In the genomic region with DNA sequence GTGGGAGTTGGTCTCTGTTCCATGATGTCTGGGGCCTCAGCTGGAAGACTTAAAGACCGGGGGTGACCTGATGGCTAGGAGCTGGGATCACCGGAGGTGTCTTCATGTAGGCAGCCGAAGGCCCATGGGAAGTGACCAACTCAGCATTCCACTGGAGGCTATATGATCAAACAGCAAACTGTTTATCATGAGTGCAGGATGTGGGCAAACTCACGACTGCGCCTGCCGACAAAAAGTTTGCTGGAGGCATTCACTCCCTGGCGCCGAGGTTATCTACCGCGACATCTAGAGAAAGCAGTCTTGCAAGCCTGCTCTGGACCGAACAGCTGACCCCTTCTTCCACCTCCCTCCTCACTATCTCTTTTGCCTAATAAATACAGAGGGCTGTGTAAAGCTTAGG, we compare ENCODE assay signal across 14 cellular contexts.
DNase-seq lines count a peak whose midpoint lies in the region; ATAC-seq and TF ChIP-seq lines count a peak whose summit lies in the region.
"Had no signal": no experiment of that assay in that cellular context is flagged by ENCODE, and none has a peak within 500 bp of the region (broad histone marks: within the 10 kb centered on the region; RNA-seq: fewer than 3 reads in every experiment).

No MANE protein-coding gene starts in this region.

- H3K36me3 ChIP-seq in KOPT-K1 (ENCODE audit: insufficient read depth, low read length): no peaks in the 10 kb centered on the region
- H3K36me3 ChIP-seq: uterus had no signal

- TF ChIP-seq CTCF in mesothelial cell of epicardium (IDR thresholded peaks at IDR 0.05; ENCODE audit: unreplicated experiment): no peak

- no peaks in the 10 kb centered on the region for H3K9me3 ChIP-seq in KOPT-K1 (ENCODE audit: insufficient read depth, low read length, poor library complexity, severe bottlenecking)
- H3K9me3 ChIP-seq: uterus had no signal

- H3K27ac ChIP-seq in KOPT-K1 (ENCODE audit: low read depth, low read length, poor library complexity, severe bottlenecking): peak overlapping the region; percentile 88
- H3K27ac ChIP-seq: hepatocyte, uterus had no signal

- no peaks in the 10 kb centered on the region for H3K36me3 Mint-ChIP-seq in activated T-cell treated with anti-CD3 and anti-CD28 coated beads, Interleukin-2, amount 50 U/mL, for 4 hours (ENCODE audit: insufficient read depth)
- H3K36me3 Mint-ChIP-seq in activated CD8-positive, alpha-beta T cell treated with anti-CD3 and anti-CD28 coated beads, Interleukin-2, amount 10 ng/mL, durations not matched to agents 7 days and 5 days (ENCODE audit: low read depth): no peaks in the 10 kb centered on the region
- H3K36me3 Mint-ChIP-seq in naive thymus-derived CD8-positive, alpha-beta T cell: no peaks in the 10 kb centered on the region
- H3K36me3 Mint-ChIP-seq in mesothelial cell of epicardium: no peaks in the 10 kb centered on the region

- H3K4me3 Mint-ChIP-seq in activated T-cell treated with anti-CD3 and anti-CD28 coated beads, Interleukin-2, amount 50 U/mL, for 4 hours: peak overlapping the region; percentile 29
- H3K4me3 Mint-ChIP-seq in activated CD8-positive, alpha-beta T cell treated with anti-CD3 and anti-CD28 coated beads, Interleukin-2, amount 10 ng/mL, durations not matched to agents 7 days and 5 days: peak overlapping the region; percentile 20
- peak overlapping the region; percentile 56 to 79 (median 67) for H3K4me3 Mint-ChIP-seq in naive thymus-derived CD8-positive, alpha-beta T cell
- no peak overlapping the region for H3K4me3 Mint-ChIP-seq in mesothelial cell of epicardium

- DNase-seq in activated T-cell treated with anti-CD3 and anti-CD28 coated beads, Interleukin-2, amount 50 U/mL, for 4 hours: no peak
- DNase-seq in activated T-cell treated with anti-CD3 and anti-CD28 coated beads for 4 hours (no peak), NAMALWA (ENCODE audit: low spot score) (no peak), mesothelial cell of epicardium (ENCODE audit: low spot score in 2 of 2, unreplicated experiment in 2 of 2) (no peak)
- peak; percentile 65 for DNase-seq in activated CD8-positive, alpha-beta T cell treated with anti-CD3 and anti-CD28 coated beads, Interleukin-2, amount 10 ng/mL, durations not matched to agents 7 days and 5 days
- peak in 6 of 10 donors; percentile 8 to 58 (median 24) for DNase-seq in naive thymus-derived CD8-positive, alpha-beta T cell
- DNase-seq: HCEC 1CT, Kasumi-1, midbrain, NCI-H1417 treated with DMSO at 0.1 percent for 48 hours, uterus had no signal

- POLR2A ChIA-PET in activated CD8-positive, alpha-beta T cell treated with anti-CD3 and anti-CD28 coated beads, Interleukin-2, amount 10 ng/mL, durations not matched to agents 7 days and 5 days (lab: Charles Lee): interaction anchor here (0.7 kb wide), 1 partner anchor 71 kb away, joined by 3 read pairs; no protein-coding TSS in a partner anchor
- POLR2A ChIA-PET in naive thymus-derived CD8-positive, alpha-beta T cell (lab: Charles Lee): interaction anchor here (1.0 to 2.2 kb wide), 3 partner anchors 12 to 119 kb away, joined by 3 to 5 read pairs (median 3); no protein-coding TSS in a partner anchor

- H3K4me1 Mint-ChIP-seq in activated T-cell treated with anti-CD3 and anti-CD28 coated beads, Interleukin-2, amount 50 U/mL, for 4 hours (ENCODE audit: low read depth): peaks cover 69% of the 10 kb centered on the region
- peaks cover 71% of the 10 kb centered on the region for H3K4me1 Mint-ChIP-seq in activated CD8-positive, alpha-beta T cell treated with anti-CD3 and anti-CD28 coated beads, Interleukin-2, amount 10 ng/mL, durations not matched to agents 7 days and 5 days (ENCODE audit: low read depth)
- H3K4me1 Mint-ChIP-seq in naive thymus-derived CD8-positive, alpha-beta T cell: peaks cover 40 to 67% (median 60%) of the 10 kb centered on the region in 4 donors
- H3K4me1 Mint-ChIP-seq in mesothelial cell of epicardium: peaks cover 10% of the 10 kb centered on the region

- no peaks in the 10 kb centered on the region for H3K27me3 Mint-ChIP-seq in activated T-cell treated with anti-CD3 and anti-CD28 coated beads, Interleukin-2, amount 50 U/mL, for 4 hours (ENCODE audit: low read depth)
- H3K27me3 Mint-ChIP-seq in activated CD8-positive, alpha-beta T cell treated with anti-CD3 and anti-CD28 coated beads, Interleukin-2, amount 10 ng/mL, durations not matched to agents 7 days and 5 days (ENCODE audit: low read depth): no peaks in the 10 kb centered on the region
- no peaks in the 10 kb centered on the region for H3K27me3 Mint-ChIP-seq in naive thymus-derived CD8-positive, alpha-beta T cell
- H3K27me3 Mint-ChIP-seq in mesothelial cell of epicardium (ENCODE audit: low read depth): peaks cover 13% of the 10 kb centered on the region

- CTCF ChIA-PET in activated CD8-positive, alpha-beta T cell treated with anti-CD3 and anti-CD28 coated beads, Interleukin-2, amount 10 ng/mL, durations not matched to agents 7 days and 5 days (lab: Charles Lee): no interaction called here

- peak overlapping the region; percentile 71 for H3K27ac Mint-ChIP-seq in activated CD8-positive, alpha-beta T cell treated with anti-CD3 and anti-CD28 coated beads, Interleukin-2, amount 10 ng/mL, durations not matched to agents 7 days and 5 days
- H3K27ac Mint-ChIP-seq in naive thymus-derived CD8-positive, alpha-beta T cell: peak overlapping the region; percentile 48 to 94 (median 86)
- no peak overlapping the region for H3K27ac Mint-ChIP-seq in mesothelial cell of epicardium

- ATAC-seq in activated T-cell treated with anti-CD3 and anti-CD28 coated beads, Interleukin-2, amount 50 U/mL, for 4 hours: peak in 1 of 2 donors; percentile 23
- ATAC-seq in activated CD8-positive, alpha-beta T cell treated with anti-CD3 and anti-CD28 coated beads, Interleukin-2, amount 10 ng/mL, durations not matched to agents 7 days and 5 days: no peak
- ATAC-seq in naive thymus-derived CD8-positive, alpha-beta T cell: peak; percentile 51 to 53
- no peak for ATAC-seq in esophagus mucosa

- no peaks in the 10 kb centered on the region for H3K9me3 Mint-ChIP-seq in activated T-cell treated with anti-CD3 and anti-CD28 coated beads, Interleukin-2, amount 50 U/mL, for 4 hours
- H3K9me3 Mint-ChIP-seq in activated CD8-positive, alpha-beta T cell treated with anti-CD3 and anti-CD28 coated beads, Interleukin-2, amount 10 ng/mL, durations not matched to agents 7 days and 5 days (ENCODE audit: insufficient read depth): no peaks in the 10 kb centered on the region
- H3K9me3 Mint-ChIP-seq in naive thymus-derived CD8-positive, alpha-beta T cell: no peaks in the 10 kb centered on the region
- H3K9me3 Mint-ChIP-seq in mesothelial cell of epicardium: no peaks in the 10 kb centered on the region

Comparison
In these comparisons a context has a peak if more than half of its experiments do, and no peak if none do; other contexts are left out.
1. ATAC-seq: peak in naive thymus-derived CD8-positive, alpha-beta T cell (2 of 2); none in activated CD8-positive, alpha-beta T cell treated with anti-CD3 and anti-CD28 coated beads, Interleukin-2, amount 10 ng/mL, durations not matched to agents 7 days and 5 days (single experiment) and esophagus mucosa (single experiment).
2. DNase-seq: peak in activated CD8-positive, alpha-beta T cell treated with anti-CD3 and anti-CD28 coated beads, Interleukin-2, amount 10 ng/mL, durations not matched to agents 7 days and 5 days (single experiment) and naive thymus-derived CD8-positive, alpha-beta T cell (6 of 10); none in activated T-cell treated with anti-CD3 and anti-CD28 coated beads, Interleukin-2, amount 50 U/mL, for 4 hours (single experiment), activated T-cell treated with anti-CD3 and anti-CD28 coated beads for 4 hours (single experiment), NAMALWA (single experiment) and mesothelial cell of epicardium (0 of 2).